8 cellular contexts compared by ENCODE assay signal in the genomic region with DNA sequence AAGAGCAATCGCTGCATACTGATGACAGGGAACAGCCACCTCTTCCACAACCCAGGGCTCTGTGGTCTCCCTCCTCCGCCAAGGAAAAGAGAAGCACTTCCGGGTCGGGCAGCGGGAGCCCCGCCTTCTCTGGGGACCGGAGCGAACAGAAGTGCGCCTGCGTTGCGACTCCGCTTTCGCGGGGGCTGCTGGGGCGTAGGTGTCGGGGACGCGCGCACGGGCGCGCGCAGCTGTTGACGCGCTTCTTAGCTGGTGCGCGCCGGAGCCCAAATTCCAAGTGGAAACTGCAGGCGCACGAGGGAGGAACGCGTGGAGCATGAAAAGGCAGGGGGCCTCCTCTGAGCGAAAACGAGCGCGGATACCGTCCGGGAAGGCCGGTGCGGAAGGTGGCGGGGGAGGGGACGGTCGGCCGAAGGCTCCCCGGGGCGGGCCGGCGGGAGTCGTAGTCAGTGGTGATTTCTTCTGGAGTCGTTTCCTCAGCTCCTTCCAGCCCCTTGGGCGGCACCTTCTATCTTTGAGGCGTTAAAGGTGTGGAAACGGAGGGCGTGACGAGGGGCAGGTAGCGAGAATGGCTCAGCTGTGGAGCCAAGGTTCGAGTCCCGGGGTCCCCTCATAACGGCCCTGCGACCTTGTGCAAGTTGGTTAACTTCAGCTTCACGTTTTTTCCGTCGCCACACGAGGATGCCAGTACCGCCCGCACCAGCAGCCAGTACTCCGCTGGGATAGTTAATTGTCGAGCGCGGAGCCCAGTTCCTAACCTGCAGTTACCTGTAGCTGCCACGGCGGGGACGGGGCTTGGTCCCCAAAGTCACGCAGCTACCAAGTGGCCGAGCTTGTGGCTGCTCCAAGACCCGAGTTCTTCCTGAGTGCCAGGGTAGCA.
A peak's percentile ranks its signal among the peaks of the same experiment; 100 is the strongest.
DNase-seq lines count a peak whose midpoint lies in the region; ATAC-seq lines count a peak whose summit lies in the region.

A gene (minus strand): TSS at position 95 of the 880 bp plus-strand sequence. CDS start 78 bp downstream, at position 17.
A gene with protein sequence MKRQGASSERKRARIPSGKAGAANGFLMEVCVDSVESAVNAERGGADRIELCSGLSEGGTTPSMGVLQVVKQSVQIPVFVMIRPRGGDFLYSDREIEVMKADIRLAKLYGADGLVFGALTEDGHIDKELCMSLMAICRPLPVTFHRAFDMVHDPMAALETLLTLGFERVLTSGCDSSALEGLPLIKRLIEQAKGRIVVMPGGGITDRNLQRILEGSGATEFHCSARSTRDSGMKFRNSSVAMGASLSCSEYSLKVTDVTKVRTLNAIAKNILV (plus strand): TSS at position 202 of the 880 bp plus-strand sequence. CDS start 115 bp downstream, at position 317.

- H3K4me2 ChIP-seq in BLaER1, result peak within 1 kb of the TSS; percentile 83

- peak within 1 kb of the TSS; percentile 85 for H3K27ac ChIP-seq in BLaER1
- peak within 1 kb of the TSS; percentile 73 for H3K27ac ChIP-seq in cingulate gyrus (ENCODE audit: low read depth, low read length)

- no peaks in the 10 kb centered on the region for H3K27me3 ChIP-seq in BLaER1

- ATAC-seq in HG03460 (IDR thresholded peaks at IDR 0.05; ENCODE audit: unreplicated experiment), result peak; percentile 88

- peak within 1 kb of the TSS; percentile 86 for H3K9ac ChIP-seq in BLaER1

- no peaks in the 10 kb centered on the region for H3K9me3 ChIP-seq in BLaER1

- H3K4me3 ChIP-seq in BLaER1, result peak within 1 kb of the TSS; percentile 79

- peaks cover 8% of the 10 kb centered on the region; the same call in 1 of the 2 replicates for H4K20me1 ChIP-seq in BLaER1

- DNase-seq in GM19240 (ENCODE audit: insufficient read length, low spot score), result peak; percentile 90
- peak; percentile 32 for DNase-seq in NCI-H524 treated with DMSO at 0.1 percent for 48 hours (lab: John Stamatoyannopoulos, UW)
- peak; percentile 93 for DNase-seq in activated CD4-positive, alpha-beta T cell treated with anti-CD3 and anti-CD28 coated beads for 4 hours
- peak; percentile 91 for DNase-seq in kidney glomerular epithelial cell (lab: John Stamatoyannopoulos, UW)
- DNase-seq in stimulated activated CD4-positive, alpha-beta T cell treated with anti-CD3 and anti-CD28 coated beads, Interleukin-1b, Interleukin-23, amount 100 ng/mL, for 1 hour (ENCODE audit: low read depth in 2 of 2), result peak; percentile 78 to 84

- peaks cover 42% of the 10 kb centered on the region for H3K36me3 ChIP-seq in BLaER1

- peaks cover 24% of the 10 kb centered on the region for H3K4me1 ChIP-seq in BLaER1

Comparison
In these comparisons a context has a peak if more than half of its experiments do, and no peak if none do; other contexts are left out.
1. Peak in every context shown above with its lines: DNase-seq, ATAC-seq, H3K4me3 ChIP-seq and H3K27ac ChIP-seq.
2. DNase-seq: peak in every context shown above with its lines; median percentile 93 in activated CD4-positive, alpha-beta T cell treated with anti-CD3 and anti-CD28 coated beads for 4 hours; 91 in kidney glomerular epithelial cell; 90 in GM19240; 81 in stimulated activated CD4-positive, alpha-beta T cell treated with anti-CD3 and anti-CD28 coated beads, Interleukin-1b, Interleukin-23, amount 100 ng/mL, for 1 hour; 32 in NCI-H524 treated with DMSO at 0.1 percent for 48 hours.